ENCODE assay signal across 11 cellular contexts in the genomic region with DNA sequence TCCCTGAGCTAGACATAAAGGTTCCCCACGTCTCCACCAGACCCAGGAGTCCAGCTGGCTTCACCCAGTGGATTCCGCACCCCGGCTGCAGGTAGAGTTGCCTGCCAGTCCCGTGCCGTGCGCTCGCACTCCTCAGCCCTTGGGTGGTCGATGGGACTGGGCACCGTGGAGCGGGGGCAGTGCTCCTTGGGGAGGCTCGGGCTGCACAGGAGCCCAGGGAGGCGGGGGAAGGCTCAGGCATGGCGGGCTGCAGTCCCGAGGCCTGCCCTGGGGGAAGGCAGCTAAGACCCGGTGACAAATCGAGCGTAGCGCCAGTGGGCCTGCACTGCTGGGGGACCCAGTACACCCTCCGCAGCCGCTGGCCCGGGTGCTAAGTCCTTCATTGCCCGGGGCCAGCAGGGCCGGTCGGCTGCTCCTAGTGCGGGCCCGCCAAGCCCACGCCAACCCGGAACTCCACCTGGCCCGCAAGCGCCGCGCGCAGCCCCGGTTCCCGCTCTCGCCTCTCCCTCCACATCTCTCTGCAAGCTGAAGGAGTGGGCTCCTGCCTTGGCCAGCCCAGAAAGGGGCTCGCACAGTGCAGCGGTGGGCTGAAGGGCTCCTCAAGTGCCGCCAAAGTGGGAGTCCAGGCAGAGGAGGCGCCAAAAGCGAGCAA. TPM values are rescaled to one million over a fixed set of nuclear protein-coding genes. Genes with fewer than 3 reads are reported as not detected.
A peak's percentile ranks its signal among the peaks of the same experiment; 100 is the strongest.
DNase-seq lines count a peak whose midpoint lies in the region; ATAC-seq and TF ChIP-seq lines count a peak whose summit lies in the region.
"Had no signal": no experiment of that assay in that cellular context is flagged by ENCODE, and none has a peak within 500 bp of the region (broad histone marks: within the 10 kb centered on the region; RNA-seq: fewer than 3 reads in every experiment).

No MANE protein-coding gene starts in this region.

- intact Hi-C loops in left ventricle myocardium inferior (cut with micrococcal nuclease) (no loop called here), upper lobe of right lung (cut with DNase I) (loop anchor here (5.0 kb wide), 1 partner anchor 268 kb away; a partner anchor contains a TSS)
- intact Hi-C loops in dendritic cell treated with granulocyte-macrophage colony-stimulating factor and Interleukin-4, amounts not matched to agents 40 ng/mL and 50 ng/mL, for 4 days (cut with micrococcal nuclease), result loop anchor here (1.0 kb wide), 1 partner anchor 267 kb away; a partner anchor contains a TSS

- peak overlapping the region; percentile 62 for H3K4me3 ChIP-seq in left ventricle myocardium inferior
- H3K4me3 ChIP-seq in right atrium auricular region, result peak overlapping the region in 1 of 2 donors; percentile 49
- H3K4me3 ChIP-seq in neural progenitor cell, result no peak overlapping the region
- H3K4me3 ChIP-seq in upper lobe of right lung, result peak overlapping the region; percentile 42

- H3K9me3 ChIP-seq in left ventricle myocardium inferior (replicated peaks), result no peaks in the 10 kb centered on the region
- no peaks in the 10 kb centered on the region for H3K9me3 ChIP-seq in right atrium auricular region
- no peaks in the 10 kb centered on the region for H3K9me3 ChIP-seq in neural progenitor cell (ENCODE audit: low read depth)
- H3K9me3 ChIP-seq in upper lobe of right lung, result no peaks in the 10 kb centered on the region

- peaks cover 4% of the 10 kb centered on the region for H3F3A ChIP-seq in neural progenitor cell (ENCODE audit: low read depth)

- peaks cover 17% of the 10 kb centered on the region for H3K4me1 ChIP-seq in left ventricle myocardium inferior
- H3K4me1 ChIP-seq in right atrium auricular region, result peaks cover 0 to 8% of the 10 kb centered on the region in 2 donors
- H3K4me1 ChIP-seq in neural progenitor cell, result no peaks in the 10 kb centered on the region
- H3K4me1 ChIP-seq in upper lobe of right lung, result peaks cover 11% of the 10 kb centered on the region

- H3K9me3 Mint-ChIP-seq in dendritic cell treated with granulocyte-macrophage colony-stimulating factor and Interleukin-4, amounts not matched to agents 40 ng/mL and 50 ng/mL, for 4 days, result no peaks in the 10 kb centered on the region
- H3K9me3 Mint-ChIP-seq in neural progenitor cell, result no peaks in the 10 kb centered on the region
- H3K9me3 Mint-ChIP-seq: type B pancreatic cell had no signal

- no peaks in the 10 kb centered on the region for H3K79me2 ChIP-seq in neural progenitor cell (ENCODE audit: low read depth)

- no peaks in the 10 kb centered on the region for H4K20me1 ChIP-seq in neural progenitor cell (ENCODE audit: low read depth)

- no peaks in the 10 kb centered on the region for H3K27me3 ChIP-seq in left ventricle myocardium inferior (ENCODE audit: low read depth)
- no peaks in the 10 kb centered on the region for H3K27me3 ChIP-seq in right atrium auricular region
- no peaks in the 10 kb centered on the region for H3K27me3 ChIP-seq in neural progenitor cell
- no peaks in the 10 kb centered on the region for H3K27me3 ChIP-seq in upper lobe of right lung

- ATAC-seq in upper lobe of right lung (no peak), HG02642 (IDR thresholded peaks at IDR 0.05; ENCODE audit: poor library complexity, unreplicated experiment) (no peak)

- H3K4me2 ChIP-seq in neural progenitor cell, result peak overlapping the region; percentile 73

- peaks cover 55% of the 10 kb centered on the region for H3K27me3 Mint-ChIP-seq in dendritic cell treated with granulocyte-macrophage colony-stimulating factor and Interleukin-4, amounts not matched to agents 40 ng/mL and 50 ng/mL, for 4 days
- H3K27me3 Mint-ChIP-seq in neural progenitor cell (ENCODE audit: insufficient read depth, low read depth), result peaks cover 4% of the 10 kb centered on the region
- H3K27me3 Mint-ChIP-seq: type B pancreatic cell had no signal

- H3K4me3 Mint-ChIP-seq in dendritic cell treated with granulocyte-macrophage colony-stimulating factor and Interleukin-4, amounts not matched to agents 40 ng/mL and 50 ng/mL, for 4 days, result peak overlapping the region; percentile 26
- no peak overlapping the region for H3K4me3 Mint-ChIP-seq in neural progenitor cell

- no peaks in the 10 kb centered on the region for H3K36me3 Mint-ChIP-seq in dendritic cell treated with granulocyte-macrophage colony-stimulating factor and Interleukin-4, amounts not matched to agents 40 ng/mL and 50 ng/mL, for 4 days (ENCODE audit: low read depth)
- H3K36me3 Mint-ChIP-seq in neural progenitor cell, result no peaks in the 10 kb centered on the region
- H3K36me3 Mint-ChIP-seq: type B pancreatic cell had no signal

- no peaks in the 10 kb centered on the region for H3K36me3 ChIP-seq in left ventricle myocardium inferior
- H3K36me3 ChIP-seq in right atrium auricular region, result no peaks in the 10 kb centered on the region
- no peaks in the 10 kb centered on the region for H3K36me3 ChIP-seq in neural progenitor cell
- H3K36me3 ChIP-seq in upper lobe of right lung, result no peaks in the 10 kb centered on the region

- H3K27ac Mint-ChIP-seq in dendritic cell treated with granulocyte-macrophage colony-stimulating factor and Interleukin-4, amounts not matched to agents 40 ng/mL and 50 ng/mL, for 4 days, result no peak overlapping the region
- no peak overlapping the region for H3K27ac Mint-ChIP-seq in neural progenitor cell
- H3K27ac Mint-ChIP-seq: type B pancreatic cell had no signal

- TF ChIP-seq CTCF in left ventricle myocardium inferior (IDR thresholded peaks at IDR 0.05; ENCODE audit: borderline replicate concordance) (no peak), right atrium auricular region (IDR thresholded peaks at IDR 0.05) (no peak), neural progenitor cell (IDR thresholded peaks at IDR 0.05) (no peak), upper lobe of right lung (IDR thresholded peaks at IDR 0.05) (no peak)

- H2AFZ ChIP-seq in neural progenitor cell (replicated peaks), result peak overlapping the region; percentile 91

- DNase-seq in left ventricle myocardium inferior (no peak), right atrium auricular region (ENCODE audit: low spot score) (no peak), neural progenitor cell (ENCODE audit: low spot score) (no peak), upper lobe of right lung (peak; percentile 67), iPS-NIHi7 (ENCODE audit: extremely low spot score) (no peak), H4 (ENCODE audit: low spot score) (no peak)
- DNase-seq: small intestine had no signal

- H3K27ac ChIP-seq in left ventricle myocardium inferior (replicated peaks), result peak overlapping the region; percentile 86
- no peak overlapping the region for H3K27ac ChIP-seq in right atrium auricular region
- H3K27ac ChIP-seq in neural progenitor cell, result no peak overlapping the region
- H3K27ac ChIP-seq in upper lobe of right lung, result peak overlapping the region; percentile 66

- peaks cover 52% of the 10 kb centered on the region for H3K4me1 Mint-ChIP-seq in dendritic cell treated with granulocyte-macrophage colony-stimulating factor and Interleukin-4, amounts not matched to agents 40 ng/mL and 50 ng/mL, for 4 days (ENCODE audit: low read depth)
- H3K4me1 Mint-ChIP-seq in neural progenitor cell, result peaks cover 12% of the 10 kb centered on the region

- no peak overlapping the region for H3K9ac ChIP-seq in neural progenitor cell

RNA-seq across cellular contexts. Expression of a gene that starts 9.5 kb away (rescaled TPM):
- total RNA-seq in left ventricle myocardium inferior, result not detected
- not detected for total RNA-seq in right atrium auricular region
- not detected in 2 replicates for total RNA-seq in neural progenitor cell (ENCODE audit: low replicate concordance)
- total RNA-seq in upper lobe of right lung, result 0.46 TPM
- not detected in 2 replicates for total RNA-seq in H4 (2014; rRNA removed; shearing (Covaris generic))
- total RNA-seq: T-helper 2 cell treated with Interferon-gamma antibody and Interleukin-4, amounts not matched to agents 100 ng/mL and 5 ng/mL, for 36 hours had no signal

Comparison
In these comparisons a context has a peak if more than half of its experiments do, and no peak if none do; other contexts are left out.
1. H3K27ac ChIP-seq: peak in left ventricle myocardium inferior (single experiment) and upper lobe of right lung (single experiment); none in right atrium auricular region (0 of 2) and neural progenitor cell (single experiment).